ENCODE assay signal across 1 cellular context in the genomic region with DNA sequence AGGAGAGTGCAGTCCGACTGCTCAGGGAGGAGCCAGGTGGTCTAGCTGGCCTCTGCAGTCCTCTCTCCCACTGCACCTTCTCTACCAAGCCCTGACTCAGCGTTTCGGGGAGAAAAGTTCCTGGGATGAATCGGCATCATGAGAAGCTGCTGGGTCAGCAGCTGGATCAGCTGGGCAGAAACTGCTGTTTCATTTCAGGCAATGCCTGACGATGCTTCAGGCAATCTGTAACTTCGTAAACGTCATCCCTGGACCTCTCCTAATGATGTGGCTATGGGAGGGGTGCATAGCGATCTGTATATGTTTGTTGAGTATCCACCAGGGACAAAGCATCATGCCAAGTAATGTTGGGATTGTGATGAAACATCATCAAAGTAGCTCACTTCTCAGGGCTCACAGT.
TF ChIP-seq lines count a peak whose summit lies in the region.

No MANE protein-coding gene starts in this region.

TF ChIP-seq in K562, 482 proteins besides CTCF, POLR2A, EP300 and RAD21 (continues in another document):
- TF ChIP-seq, protein P1, sequence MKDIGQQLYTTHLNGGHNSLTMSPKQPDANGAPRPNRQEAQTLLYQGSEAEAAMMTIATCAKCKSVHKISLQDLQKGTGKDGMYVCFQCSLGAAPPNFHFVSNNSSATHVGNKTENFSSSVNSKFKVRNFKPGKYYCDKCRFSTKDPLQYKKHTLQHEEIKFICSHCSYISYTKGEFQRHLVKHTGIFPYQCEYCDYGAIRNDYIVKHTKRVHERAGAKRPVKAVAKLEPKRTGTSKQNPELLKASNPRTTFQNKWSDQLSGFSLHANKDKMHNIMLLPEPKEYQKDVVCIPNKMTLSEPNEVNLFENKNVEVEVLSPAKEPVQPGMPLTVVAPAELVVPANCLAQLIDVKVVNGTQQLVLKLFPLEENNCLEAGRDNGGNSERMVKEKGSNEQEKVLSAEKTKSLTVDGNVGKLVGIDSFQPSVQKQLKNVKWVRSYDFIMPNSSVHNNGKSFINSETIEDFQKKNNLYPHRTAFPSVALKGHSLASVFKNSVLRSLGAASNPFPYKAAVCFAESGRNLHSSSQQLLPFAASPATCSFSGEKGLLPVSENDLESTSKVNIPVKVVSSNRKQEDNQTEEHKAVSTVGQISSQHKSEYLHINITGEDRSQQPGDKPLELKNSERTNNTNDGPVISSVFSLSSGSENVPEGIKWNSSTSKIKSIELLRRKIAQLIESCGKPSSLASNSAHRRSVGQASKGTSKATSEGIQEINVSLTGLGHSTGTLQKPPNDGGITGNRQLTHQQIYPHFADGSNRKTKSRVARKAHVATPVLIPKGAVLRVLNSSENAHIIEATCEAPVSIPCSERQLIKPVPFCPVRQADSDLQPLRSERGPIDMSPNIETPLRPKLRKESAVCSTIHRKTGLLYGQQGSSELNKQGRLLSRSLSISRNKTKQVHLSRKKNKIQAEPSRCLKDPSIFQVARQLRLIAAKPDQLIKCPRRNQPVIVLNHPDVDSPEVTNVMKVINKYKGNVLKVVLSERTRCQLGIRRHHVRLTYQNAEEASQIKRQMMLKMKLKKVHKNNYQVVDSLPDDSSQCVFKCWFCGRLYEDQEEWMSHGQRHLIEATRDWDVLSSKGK (CRISPR knock-in tag; IDR thresholded peaks at IDR 0.05), result no peak
- TF ChIP-seq GTF2E2 (tag; IDR thresholded peaks at IDR 0.05) (no peak), HNRNPLL (IDR thresholded peaks at IDR 0.05; ENCODE audit: low read depth, low read length, poor library complexity, severe bottlenecking) (no peak), PHF8 (IDR thresholded peaks at IDR 0.05; ENCODE audit: borderline replicate concordance, low read length) (no peak), ZNF584 (CRISPR knock-in tag; IDR thresholded peaks at IDR 0.05; ENCODE audit: low read depth) (no peak), FOXJ2 (tag; IDR thresholded peaks at IDR 0.05) (no peak), NBN (IDR thresholded peaks at IDR 0.05; ENCODE audit: low read depth) (no peak), GATAD2A (IDR thresholded peaks at IDR 0.05) (no peak), ZFP36 (IDR thresholded peaks at IDR 0.05; ENCODE audit: low read depth, low read length, partially characterized antibody) (no peak), C11orf30 (IDR thresholded peaks at IDR 0.05; ENCODE audit: low read depth) (peak; percentile 95), PHF21A (IDR thresholded peaks at IDR 0.05; ENCODE audit: borderline replicate concordance, low read depth) (no peak), JUND (IDR thresholded peaks at IDR 0.05; ENCODE audit: borderline replicate concordance, low read depth, low read length) (no peak), JUND (tag; IDR thresholded peaks at IDR 0.05; ENCODE audit: borderline replicate concordance, low read depth, low read length) (no peak), NFYB (IDR thresholded peaks at IDR 0.05; ENCODE audit: extremely low read depth, insufficient read length) (no peak), ZNF239 (CRISPR knock-in tag; IDR thresholded peaks at IDR 0.05) (no peak), ZNF24 (IDR thresholded peaks at IDR 0.05) (no peak), TEAD2 (tag; IDR thresholded peaks at IDR 0.05) (no peak), ZNF12 (CRISPR knock-in tag; IDR thresholded peaks at IDR 0.05) (no peak), ZSCAN29 (IDR thresholded peaks at IDR 0.05) (no peak), TCF7 (IDR thresholded peaks at IDR 0.05; ENCODE audit: borderline replicate concordance) (no peak), MXI1 (IDR thresholded peaks at IDR 0.05; ENCODE audit: low read depth, low read length) (no peak), COPS2 (conservative IDR thresholded peaks at IDR 0.05) (no peak), ZNF436 (CRISPR knock-in tag; IDR thresholded peaks at IDR 0.05) (no peak), ATF1 (CRISPR knock-in tag; IDR thresholded peaks at IDR 0.05) (no peak), ATF1 (tag; IDR thresholded peaks at IDR 0.05) (no peak), PML (IDR thresholded peaks at IDR 0.05; ENCODE audit: low read length) (no peak), SMARCE1 (IDR thresholded peaks at IDR 0.05) (no peak), NFE2 (IDR thresholded peaks at IDR 0.05; ENCODE audit: low read depth) (peak; percentile 50), ZNF41 (CRISPR knock-in tag; conservative IDR thresholded peaks at IDR 0.05) (no peak), MAFG (tag; conservative IDR thresholded peaks at IDR 0.05) (peak; percentile 93), L3MBTL2 (IDR thresholded peaks at IDR 0.05) (no peak), ASH1L (IDR thresholded peaks at IDR 0.05; ENCODE audit: borderline replicate concordance, low read depth, partially characterized antibody) (no peak), PCBP1 (IDR thresholded peaks at IDR 0.05; ENCODE audit: low read depth, low read length, poor library complexity, severe bottlenecking) (no peak), MCM5 (IDR thresholded peaks at IDR 0.05; ENCODE audit: low read depth) (no peak), TAF9B (IDR thresholded peaks at IDR 0.05; ENCODE audit: partially characterized antibody) (peak; percentile 72), MEIS2 (IDR thresholded peaks at IDR 0.05; ENCODE audit: partially characterized antibody) (no peak), MAFK (IDR thresholded peaks at IDR 0.05; ENCODE audit: low read length) (peak; percentile 84), NR2F6 (CRISPR knock-in tag; IDR thresholded peaks at IDR 0.05) (no peak), ZNF707 (CRISPR knock-in tag; conservative IDR thresholded peaks at IDR 0.05) (no peak), HNRNPUL1 (IDR thresholded peaks at IDR 0.05; ENCODE audit: low read length) (no peak), ZNF408 (CRISPR knock-in tag; IDR thresholded peaks at IDR 0.05; ENCODE audit: low read depth) (no peak)
- TF ChIP-seq, protein P2, sequence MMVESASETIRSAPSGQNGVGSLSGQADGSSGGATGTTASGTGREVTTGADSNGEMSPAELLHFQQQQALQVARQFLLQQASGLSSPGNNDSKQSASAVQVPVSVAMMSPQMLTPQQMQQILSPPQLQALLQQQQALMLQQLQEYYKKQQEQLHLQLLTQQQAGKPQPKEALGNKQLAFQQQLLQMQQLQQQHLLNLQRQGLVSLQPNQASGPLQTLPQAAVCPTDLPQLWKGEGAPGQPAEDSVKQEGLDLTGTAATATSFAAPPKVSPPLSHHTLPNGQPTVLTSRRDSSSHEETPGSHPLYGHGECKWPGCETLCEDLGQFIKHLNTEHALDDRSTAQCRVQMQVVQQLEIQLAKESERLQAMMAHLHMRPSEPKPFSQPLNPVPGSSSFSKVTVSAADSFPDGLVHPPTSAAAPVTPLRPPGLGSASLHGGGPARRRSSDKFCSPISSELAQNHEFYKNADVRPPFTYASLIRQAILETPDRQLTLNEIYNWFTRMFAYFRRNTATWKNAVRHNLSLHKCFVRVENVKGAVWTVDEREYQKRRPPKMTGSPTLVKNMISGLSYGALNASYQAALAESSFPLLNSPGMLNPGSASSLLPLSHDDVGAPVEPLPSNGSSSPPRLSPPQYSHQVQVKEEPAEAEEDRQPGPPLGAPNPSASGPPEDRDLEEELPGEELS (CRISPR knock-in tag; IDR thresholded peaks at IDR 0.05; ENCODE audit: borderline replicate concordance), result no peak
- TF ChIP-seq, protein P3, sequence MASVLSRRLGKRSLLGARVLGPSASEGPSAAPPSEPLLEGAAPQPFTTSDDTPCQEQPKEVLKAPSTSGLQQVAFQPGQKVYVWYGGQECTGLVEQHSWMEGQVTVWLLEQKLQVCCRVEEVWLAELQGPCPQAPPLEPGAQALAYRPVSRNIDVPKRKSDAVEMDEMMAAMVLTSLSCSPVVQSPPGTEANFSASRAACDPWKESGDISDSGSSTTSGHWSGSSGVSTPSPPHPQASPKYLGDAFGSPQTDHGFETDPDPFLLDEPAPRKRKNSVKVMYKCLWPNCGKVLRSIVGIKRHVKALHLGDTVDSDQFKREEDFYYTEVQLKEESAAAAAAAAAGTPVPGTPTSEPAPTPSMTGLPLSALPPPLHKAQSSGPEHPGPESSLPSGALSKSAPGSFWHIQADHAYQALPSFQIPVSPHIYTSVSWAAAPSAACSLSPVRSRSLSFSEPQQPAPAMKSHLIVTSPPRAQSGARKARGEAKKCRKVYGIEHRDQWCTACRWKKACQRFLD (CRISPR knock-in tag; IDR thresholded peaks at IDR 0.05), result no peak
- TF ChIP-seq, protein P4, sequence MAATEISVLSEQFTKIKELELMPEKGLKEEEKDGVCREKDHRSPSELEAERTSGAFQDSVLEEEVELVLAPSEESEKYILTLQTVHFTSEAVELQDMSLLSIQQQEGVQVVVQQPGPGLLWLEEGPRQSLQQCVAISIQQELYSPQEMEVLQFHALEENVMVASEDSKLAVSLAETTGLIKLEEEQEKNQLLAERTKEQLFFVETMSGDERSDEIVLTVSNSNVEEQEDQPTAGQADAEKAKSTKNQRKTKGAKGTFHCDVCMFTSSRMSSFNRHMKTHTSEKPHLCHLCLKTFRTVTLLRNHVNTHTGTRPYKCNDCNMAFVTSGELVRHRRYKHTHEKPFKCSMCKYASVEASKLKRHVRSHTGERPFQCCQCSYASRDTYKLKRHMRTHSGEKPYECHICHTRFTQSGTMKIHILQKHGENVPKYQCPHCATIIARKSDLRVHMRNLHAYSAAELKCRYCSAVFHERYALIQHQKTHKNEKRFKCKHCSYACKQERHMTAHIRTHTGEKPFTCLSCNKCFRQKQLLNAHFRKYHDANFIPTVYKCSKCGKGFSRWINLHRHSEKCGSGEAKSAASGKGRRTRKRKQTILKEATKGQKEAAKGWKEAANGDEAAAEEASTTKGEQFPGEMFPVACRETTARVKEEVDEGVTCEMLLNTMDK (IDR thresholded peaks at IDR 0.05; ENCODE audit: borderline replicate concordance, insufficient read depth, low read depth, low read length, poor library complexity, severe bottlenecking), result no peak
- TF ChIP-seq, protein P5, sequence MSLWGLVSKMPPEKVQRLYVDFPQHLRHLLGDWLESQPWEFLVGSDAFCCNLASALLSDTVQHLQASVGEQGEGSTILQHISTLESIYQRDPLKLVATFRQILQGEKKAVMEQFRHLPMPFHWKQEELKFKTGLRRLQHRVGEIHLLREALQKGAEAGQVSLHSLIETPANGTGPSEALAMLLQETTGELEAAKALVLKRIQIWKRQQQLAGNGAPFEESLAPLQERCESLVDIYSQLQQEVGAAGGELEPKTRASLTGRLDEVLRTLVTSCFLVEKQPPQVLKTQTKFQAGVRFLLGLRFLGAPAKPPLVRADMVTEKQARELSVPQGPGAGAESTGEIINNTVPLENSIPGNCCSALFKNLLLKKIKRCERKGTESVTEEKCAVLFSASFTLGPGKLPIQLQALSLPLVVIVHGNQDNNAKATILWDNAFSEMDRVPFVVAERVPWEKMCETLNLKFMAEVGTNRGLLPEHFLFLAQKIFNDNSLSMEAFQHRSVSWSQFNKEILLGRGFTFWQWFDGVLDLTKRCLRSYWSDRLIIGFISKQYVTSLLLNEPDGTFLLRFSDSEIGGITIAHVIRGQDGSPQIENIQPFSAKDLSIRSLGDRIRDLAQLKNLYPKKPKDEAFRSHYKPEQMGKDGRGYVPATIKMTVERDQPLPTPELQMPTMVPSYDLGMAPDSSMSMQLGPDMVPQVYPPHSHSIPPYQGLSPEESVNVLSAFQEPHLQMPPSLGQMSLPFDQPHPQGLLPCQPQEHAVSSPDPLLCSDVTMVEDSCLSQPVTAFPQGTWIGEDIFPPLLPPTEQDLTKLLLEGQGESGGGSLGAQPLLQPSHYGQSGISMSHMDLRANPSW (CRISPR knock-in tag; IDR thresholded peaks at IDR 0.05), result no peak
- TF ChIP-seq, protein P6, sequence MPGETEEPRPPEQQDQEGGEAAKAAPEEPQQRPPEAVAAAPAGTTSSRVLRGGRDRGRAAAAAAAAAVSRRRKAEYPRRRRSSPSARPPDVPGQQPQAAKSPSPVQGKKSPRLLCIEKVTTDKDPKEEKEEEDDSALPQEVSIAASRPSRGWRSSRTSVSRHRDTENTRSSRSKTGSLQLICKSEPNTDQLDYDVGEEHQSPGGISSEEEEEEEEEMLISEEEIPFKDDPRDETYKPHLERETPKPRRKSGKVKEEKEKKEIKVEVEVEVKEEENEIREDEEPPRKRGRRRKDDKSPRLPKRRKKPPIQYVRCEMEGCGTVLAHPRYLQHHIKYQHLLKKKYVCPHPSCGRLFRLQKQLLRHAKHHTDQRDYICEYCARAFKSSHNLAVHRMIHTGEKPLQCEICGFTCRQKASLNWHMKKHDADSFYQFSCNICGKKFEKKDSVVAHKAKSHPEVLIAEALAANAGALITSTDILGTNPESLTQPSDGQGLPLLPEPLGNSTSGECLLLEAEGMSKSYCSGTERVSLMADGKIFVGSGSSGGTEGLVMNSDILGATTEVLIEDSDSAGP (CRISPR knock-in tag; IDR thresholded peaks at IDR 0.05), result no peak
- TF ChIP-seq, protein P7, sequence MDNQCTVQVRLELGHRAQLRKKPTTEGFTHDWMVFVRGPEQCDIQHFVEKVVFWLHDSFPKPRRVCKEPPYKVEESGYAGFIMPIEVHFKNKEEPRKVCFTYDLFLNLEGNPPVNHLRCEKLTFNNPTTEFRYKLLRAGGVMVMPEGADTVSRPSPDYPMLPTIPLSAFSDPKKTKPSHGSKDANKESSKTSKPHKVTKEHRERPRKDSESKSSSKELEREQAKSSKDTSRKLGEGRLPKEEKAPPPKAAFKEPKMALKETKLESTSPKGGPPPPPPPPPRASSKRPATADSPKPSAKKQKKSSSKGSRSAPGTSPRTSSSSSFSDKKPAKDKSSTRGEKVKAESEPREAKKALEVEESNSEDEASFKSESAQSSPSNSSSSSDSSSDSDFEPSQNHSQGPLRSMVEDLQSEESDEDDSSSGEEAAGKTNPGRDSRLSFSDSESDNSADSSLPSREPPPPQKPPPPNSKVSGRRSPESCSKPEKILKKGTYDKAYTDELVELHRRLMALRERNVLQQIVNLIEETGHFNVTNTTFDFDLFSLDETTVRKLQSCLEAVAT (IDR thresholded peaks at IDR 0.05), result no peak
- TF ChIP-seq, protein P8, sequence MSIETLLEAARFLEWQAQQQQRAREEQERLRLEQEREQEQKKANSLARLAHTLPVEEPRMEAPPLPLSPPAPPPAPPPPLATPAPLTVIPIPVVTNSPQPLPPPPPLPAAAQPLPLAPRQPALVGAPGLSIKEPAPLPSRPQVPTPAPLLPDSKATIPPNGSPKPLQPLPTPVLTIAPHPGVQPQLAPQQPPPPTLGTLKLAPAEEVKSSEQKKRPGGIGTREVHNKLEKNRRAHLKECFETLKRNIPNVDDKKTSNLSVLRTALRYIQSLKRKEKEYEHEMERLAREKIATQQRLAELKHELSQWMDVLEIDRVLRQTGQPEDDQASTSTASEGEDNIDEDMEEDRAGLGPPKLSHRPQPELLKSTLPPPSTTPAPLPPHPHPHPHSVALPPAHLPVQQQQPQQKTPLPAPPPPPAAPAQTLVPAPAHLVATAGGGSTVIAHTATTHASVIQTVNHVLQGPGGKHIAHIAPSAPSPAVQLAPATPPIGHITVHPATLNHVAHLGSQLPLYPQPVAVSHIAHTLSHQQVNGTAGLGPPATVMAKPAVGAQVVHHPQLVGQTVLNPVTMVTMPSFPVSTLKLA (conservative IDR thresholded peaks at IDR 0.05), result no peak
